In the genomic region with DNA sequence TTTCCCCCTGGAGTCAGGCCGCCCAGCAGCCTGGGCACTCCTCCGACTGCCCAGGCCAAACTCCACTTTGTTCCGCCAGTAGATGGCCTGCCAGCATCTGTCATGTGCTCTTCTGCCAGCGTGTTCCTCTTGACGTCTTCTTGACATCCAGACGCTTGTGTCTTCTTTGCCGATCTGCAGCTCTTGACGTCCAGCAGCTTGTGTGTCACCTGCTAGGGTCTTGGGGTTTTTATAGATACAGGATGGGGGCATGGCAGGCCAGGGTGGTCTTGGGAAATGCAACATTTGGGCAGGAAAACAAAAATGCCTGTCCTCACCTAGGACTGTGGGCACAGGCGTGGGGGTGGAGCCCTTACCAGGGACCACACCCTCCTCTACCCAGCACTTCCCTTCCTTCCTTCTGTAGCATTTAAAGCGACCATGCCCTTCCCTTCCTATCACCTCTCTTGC, we compare ENCODE assay signal across 8 cellular contexts.
A peak's percentile ranks its signal among the peaks of the same experiment; 100 is the strongest.
DNase-seq lines count a peak whose midpoint lies in the region; ATAC-seq and TF ChIP-seq lines count a peak whose summit lies in the region.

No MANE protein-coding gene starts in this region.

- no peak for TF ChIP-seq POLR2A in testis (IDR thresholded peaks at IDR 0.05)
- TF ChIP-seq POLR2A in thyroid gland (IDR thresholded peaks at IDR 0.05) = no peak

- H3K36me3 ChIP-seq in testis (ENCODE audit: low read depth, missing control alignments) (no peaks in the 10 kb centered on the region), thyroid gland (no peaks in the 10 kb centered on the region)

- no peak for TF ChIP-seq CTCF in testis (IDR thresholded peaks at IDR 0.05)
- TF ChIP-seq CTCF in type B pancreatic cell (conservative IDR thresholded peaks at IDR 0.05) = no peak
- TF ChIP-seq CTCF in thyroid gland (IDR thresholded peaks at IDR 0.05) = no peak
- no peak for TF ChIP-seq CTCF in activated CD8-positive, alpha-beta T cell treated with anti-CD3 and anti-CD28 coated beads for 36 hours (IDR thresholded peaks at IDR 0.05)

- WGBS in testis, 2 donors = 84 to 90% methylated on average over 9 to 10 of the region's 10 CpGs
- 71 to 74% methylated on average over 10 of the region's 10 CpGs for WGBS in thyroid gland, 2 donors

- no peak overlapping the region for H3K4me3 Mint-ChIP-seq in activated CD4-positive, alpha-beta T cell treated with anti-CD3 and anti-CD28 coated beads, Interleukin-2, amount 10 ng/mL, durations not matched to agents 7 days and 5 days
- H3K4me3 Mint-ChIP-seq in T-cell = peak overlapping the region; percentile 37 to 42 (median 39)
- H3K4me3 Mint-ChIP-seq in type B pancreatic cell = no peak overlapping the region
- H3K4me3 Mint-ChIP-seq in activated CD8-positive, alpha-beta T cell treated with anti-CD3 and anti-CD28 coated beads for 36 hours = no peak overlapping the region

- no peak overlapping the region for H3K4me3 ChIP-seq in testis
- H3K4me3 ChIP-seq in thyroid gland (replicated peaks in 1 of 3) = no peak overlapping the region

- H3K9me3 ChIP-seq in testis (no peaks in the 10 kb centered on the region), thyroid gland (no peaks in the 10 kb centered on the region)

- H3K27ac Mint-ChIP-seq in activated CD4-positive, alpha-beta T cell treated with anti-CD3 and anti-CD28 coated beads, Interleukin-2, amount 10 ng/mL, durations not matched to agents 7 days and 5 days = peak overlapping the region; percentile 46
- H3K27ac Mint-ChIP-seq in T-cell (peak overlapping the region; percentile 60 to 78), type B pancreatic cell (no peak overlapping the region)
- H3K27ac Mint-ChIP-seq in activated CD8-positive, alpha-beta T cell treated with anti-CD3 and anti-CD28 coated beads for 36 hours = no peak overlapping the region

- CTCF ChIA-PET in activated CD4-positive, alpha-beta T cell treated with anti-CD3 and anti-CD28 coated beads, Interleukin-2, amount 10 ng/mL, durations not matched to agents 7 days and 5 days (lab: Charles Lee) = interaction anchor here (0.5 kb wide), 2 partner anchors 121 to 261 kb away, joined by 3 to 4 read pairs; no protein-coding TSS in a partner anchor
- CTCF ChIA-PET in T-cell (lab: Charles Lee) = no interaction called here
- CTCF ChIA-PET in activated CD8-positive, alpha-beta T cell treated with anti-CD3 and anti-CD28 coated beads for 36 hours (lab: Charles Lee) = no interaction called here

- no peaks in the 10 kb centered on the region for H3K36me3 Mint-ChIP-seq in activated CD4-positive, alpha-beta T cell treated with anti-CD3 and anti-CD28 coated beads, Interleukin-2, amount 10 ng/mL, durations not matched to agents 7 days and 5 days (ENCODE audit: low read depth)
- H3K36me3 Mint-ChIP-seq in T-cell = no peaks in the 10 kb centered on the region
- H3K36me3 Mint-ChIP-seq in type B pancreatic cell = no peaks in the 10 kb centered on the region
- H3K36me3 Mint-ChIP-seq in activated CD8-positive, alpha-beta T cell treated with anti-CD3 and anti-CD28 coated beads for 36 hours (ENCODE audit: low read depth) = no peaks in the 10 kb centered on the region

- no peaks in the 10 kb centered on the region for H3K27me3 ChIP-seq in testis
- H3K27me3 ChIP-seq in thyroid gland = no peaks in the 10 kb centered on the region

- intact Hi-C loops in testis (cut with DNase I; ENCODE audit: low total_unique reads) = no loop called here
- intact Hi-C loops in thyroid gland (cut with DNase I) = no loop called here
- intact Hi-C loops in activated CD8-positive, alpha-beta T cell treated with anti-CD3 and anti-CD28 coated beads for 36 hours (cut with micrococcal nuclease) = no loop called here

- H3K4me1 ChIP-seq in testis (peaks cover 22% of the 10 kb centered on the region), thyroid gland (peaks cover 0 to 31% of the 10 kb centered on the region in 2 donors)

- no peaks in the 10 kb centered on the region for H3K9me3 Mint-ChIP-seq in activated CD4-positive, alpha-beta T cell treated with anti-CD3 and anti-CD28 coated beads, Interleukin-2, amount 10 ng/mL, durations not matched to agents 7 days and 5 days
- H3K9me3 Mint-ChIP-seq in T-cell (no peaks in the 10 kb centered on the region), type B pancreatic cell (no peaks in the 10 kb centered on the region)
- no peaks in the 10 kb centered on the region for H3K9me3 Mint-ChIP-seq in activated CD8-positive, alpha-beta T cell treated with anti-CD3 and anti-CD28 coated beads for 36 hours

- no peak overlapping the region for H3K27ac ChIP-seq in testis
- no peak overlapping the region for H3K27ac ChIP-seq in thyroid gland

- peaks cover 22% of the 10 kb centered on the region for H3K4me1 Mint-ChIP-seq in activated CD4-positive, alpha-beta T cell treated with anti-CD3 and anti-CD28 coated beads, Interleukin-2, amount 10 ng/mL, durations not matched to agents 7 days and 5 days
- H3K4me1 Mint-ChIP-seq in T-cell (peaks cover 14 to 25% (median 18%) of the 10 kb centered on the region in 3 donors), type B pancreatic cell (ENCODE audit: unreplicated experiment) (peaks cover 23% of the 10 kb centered on the region)
- H3K4me1 Mint-ChIP-seq in activated CD8-positive, alpha-beta T cell treated with anti-CD3 and anti-CD28 coated beads for 36 hours (ENCODE audit: low read depth) = peaks cover 18% of the 10 kb centered on the region

- no peak for DNase-seq in activated CD4-positive, alpha-beta T cell treated with anti-CD3 and anti-CD28 coated beads, Interleukin-2, amount 10 ng/mL, durations not matched to agents 7 days and 5 days
- no peak for DNase-seq in activated CD4-positive, alpha-beta T cell treated with anti-CD3 and anti-CD28 coated beads, Interleukin-2, amount 50 U/mL, for 4 hours
- DNase-seq in T-cell (peak in 3 of 34 experiments; percentile 12 to 23 (median 13)), hypothalamus (lab: John Stamatoyannopoulos, UW) (peak in 39 of 51 donors; percentile 5 to 70 (median 37)), testis (peak; percentile 34), type B pancreatic cell (ENCODE audit: extremely low spot score, unreplicated experiment) (no peak), thyroid gland (no peak)
- no peak for DNase-seq in activated CD8-positive, alpha-beta T cell treated with anti-CD3 and anti-CD28 coated beads for 36 hours

- ATAC-seq in T-cell (replicated peaks in 1 of 4) = peak in 3 of 4 experiments; percentile 54 to 82 (median 68)
- ATAC-seq in activated CD8-positive, alpha-beta T cell treated with anti-CD3 and anti-CD28 coated beads for 36 hours = no peak

- H3K27me3 Mint-ChIP-seq in activated CD4-positive, alpha-beta T cell treated with anti-CD3 and anti-CD28 coated beads, Interleukin-2, amount 10 ng/mL, durations not matched to agents 7 days and 5 days = peaks cover 3% of the 10 kb centered on the region
- H3K27me3 Mint-ChIP-seq in T-cell (no peaks in the 10 kb centered on the region), type B pancreatic cell (no peaks in the 10 kb centered on the region)
- H3K27me3 Mint-ChIP-seq in activated CD8-positive, alpha-beta T cell treated with anti-CD3 and anti-CD28 coated beads for 36 hours = no peaks in the 10 kb centered on the region

- POLR2A ChIA-PET in activated CD4-positive, alpha-beta T cell treated with anti-CD3 and anti-CD28 coated beads, Interleukin-2, amount 10 ng/mL, durations not matched to agents 7 days and 5 days (lab: Charles Lee) = no interaction called here
- POLR2A ChIA-PET in T-cell (lab: Charles Lee) = interaction anchor here in 1 of 2 donors (0.5 kb wide), 1 partner anchor 71 kb away, joined by 4 read pairs; no protein-coding TSS in a partner anchor
- POLR2A ChIA-PET in activated CD8-positive, alpha-beta T cell treated with anti-CD3 and anti-CD28 coated beads for 36 hours (lab: Charles Lee) = interaction anchor here (0.6 kb wide), 1 partner anchor 25 kb away, joined by 3 read pairs; no protein-coding TSS in a partner anchor

Comparison
In these comparisons a context has a peak if more than half of its experiments do, and no peak if none do; other contexts are left out.
1. DNase-seq: peak in hypothalamus (39 of 51) and testis (single experiment); none in activated CD4-positive, alpha-beta T cell treated with anti-CD3 and anti-CD28 coated beads, Interleukin-2, amount 10 ng/mL, durations not matched to agents 7 days and 5 days (single experiment), activated CD4-positive, alpha-beta T cell treated with anti-CD3 and anti-CD28 coated beads, Interleukin-2, amount 50 U/mL, for 4 hours (0 of 2), type B pancreatic cell (single experiment), thyroid gland (0 of 2) and activated CD8-positive, alpha-beta T cell treated with anti-CD3 and anti-CD28 coated beads for 36 hours (single experiment).
2. H3K27ac Mint-ChIP-seq: peak in activated CD4-positive, alpha-beta T cell treated with anti-CD3 and anti-CD28 coated beads, Interleukin-2, amount 10 ng/mL, durations not matched to agents 7 days and 5 days (single experiment) and T-cell (2 of 2); none in type B pancreatic cell (single experiment) and activated CD8-positive, alpha-beta T cell treated with anti-CD3 and anti-CD28 coated beads for 36 hours (single experiment).
3. H3K4me3 Mint-ChIP-seq: peak in T-cell (3 of 3); none in activated CD4-positive, alpha-beta T cell treated with anti-CD3 and anti-CD28 coated beads, Interleukin-2, amount 10 ng/mL, durations not matched to agents 7 days and 5 days (single experiment), type B pancreatic cell (single experiment) and activated CD8-positive, alpha-beta T cell treated with anti-CD3 and anti-CD28 coated beads for 36 hours (single experiment).